ENCODE assay signal across 18 cellular contexts in genomic region chr2:60331106-60331809, GRCh38.
A peak's percentile ranks its signal among the peaks of the same experiment; 100 is the strongest.
DNase-seq lines count a peak whose midpoint lies in the region; ATAC-seq, FAIRE-seq and TF ChIP-seq lines count a peak whose summit lies in the region.
"Had no signal": no experiment of that assay in that cellular context is flagged by ENCODE, and none has a peak within 500 bp of the region (broad histone marks: within the 10 kb centered on the region; RNA-seq: fewer than 3 reads in every experiment).

No MANE protein-coding gene starts in this region.

- H3K27ac Mint-ChIP-seq in WTC11, result no peak overlapping the region
- H3K27ac Mint-ChIP-seq: activated naive CD4-positive, alpha-beta T cell treated with anti-CD3 and anti-CD28 coated beads for 36 hours; B cell had no signal

- DNase-seq in NCI-H2227 (lab: John Stamatoyannopoulos, UW; ENCODE audit: unreplicated experiment) (peak; percentile 55), bronchial epithelial cell (ENCODE audit: low read depth) (peak; percentile 71), WTC11 (ENCODE audit: low spot score) (no peak), germinal center (ENCODE audit: low spot score) (no peak), esophagus squamous epithelium (lab: John Stamatoyannopoulos, UW) (no peak)
- DNase-seq: activated CD4-positive, alpha-beta T cell treated with anti-CD3 and anti-CD28 coated beads, Interleukin-2, amount 50 U/mL, for 1 hour; activated naive CD4-positive, alpha-beta T cell treated with anti-CD3 and anti-CD28 coated beads for 36 hours; left colon; NCI-H446 treated with DMSO at 0.1 percent for 48 hours; retina; stimulated activated naive CD8-positive, alpha-beta T cell treated with anti-CD3 and anti-CD28 coated beads, Interleukin-15, Interleukin-2, amounts not matched to agents 100 U/mL and 50 U/mL, for 24 hours; trophoblast cell had no signal

- no peak overlapping the region for H3K4me3 Mint-ChIP-seq in WTC11
- H3K4me3 Mint-ChIP-seq: activated naive CD4-positive, alpha-beta T cell treated with anti-CD3 and anti-CD28 coated beads for 36 hours; B cell had no signal

- TF ChIP-seq POLR2A in esophagus squamous epithelium (IDR thresholded peaks at IDR 0.05), result no peak

- CTCF ChIA-PET in HEK293 (lab: Yijun Ruan, JAX), result interaction anchor here (1.0 kb wide), 1 partner anchor 28 kb away, joined by 3 read pairs; no protein-coding TSS in a partner anchor
- CTCF ChIA-PET in WTC11 (lab: Charles Lee), result no interaction called here

- no peaks in the 10 kb centered on the region for H4K20me1 ChIP-seq in DOHH2 (ENCODE audit: control insufficient read depth, insufficient read depth, low read depth, low read length)

- H3K27me3 ChIP-seq in DOHH2 (ENCODE audit: control insufficient read depth, low read length) (no peaks in the 10 kb centered on the region), bronchial epithelial cell (ENCODE audit: control insufficient read depth, insufficient read depth, low read length) (no peaks in the 10 kb centered on the region), esophagus squamous epithelium (no peaks in the 10 kb centered on the region)

- H3K9me2 ChIP-seq in DOHH2 (replicated peaks; ENCODE audit: control insufficient read depth, low read length), result no peaks in the 10 kb centered on the region

- peaks cover 3% of the 10 kb centered on the region; the same call in 1 of the 2 replicates for H3K36me3 Mint-ChIP-seq in WTC11

- no peaks in the 10 kb centered on the region for H3K79me2 ChIP-seq in DOHH2 (ENCODE audit: control insufficient read depth, low read length)

- peaks cover 3% of the 10 kb centered on the region for H3K9me3 Mint-ChIP-seq in WTC11

- H3K4me2 ChIP-seq in DOHH2 (ENCODE audit: low read length), result peak overlapping the region; percentile 25

- H3F3A ChIP-seq in DOHH2 (ENCODE audit: control insufficient read depth, insufficient read depth), result 0 out of 2 replicates have a peak, but pooled peaks cover 8% of the 10 kb centered on the region

- no peak overlapping the region for H3K27ac ChIP-seq in DOHH2 (ENCODE audit: low read depth, low read length)
- no peak overlapping the region for H3K27ac ChIP-seq in HEK293 (ENCODE audit: extremely low read depth, low read depth, low read length)
- no peak overlapping the region for H3K27ac ChIP-seq in esophagus squamous epithelium

- TF ChIP-seq CTCF in DOHH2 (IDR thresholded peaks at IDR 0.05; ENCODE audit: low read depth, low read length, poor library complexity, severe bottlenecking), result no peak
- TF ChIP-seq CTCF in HEK293 (tag by site-specific recombination; IDR thresholded peaks at IDR 0.05), result no peak
- no peak for TF ChIP-seq CTCF in bronchial epithelial cell (IDR thresholded peaks at IDR 0.05; ENCODE audit: insufficient read depth, low read length, severe bottlenecking)
- no peak for TF ChIP-seq CTCF in WTC11 (IDR thresholded peaks at IDR 0.05)
- TF ChIP-seq CTCF in esophagus squamous epithelium (IDR thresholded peaks at IDR 0.05), result no peak

- H3K36me3 ChIP-seq in DOHH2 (ENCODE audit: control insufficient read depth, low read length) (no peaks in the 10 kb centered on the region), HEK293 (ENCODE audit: control insufficient read depth in 2 of 2, insufficient read depth in 1 of 2, low read length in 2 of 2) (no peaks in the 10 kb centered on the region), bronchial epithelial cell (ENCODE audit: control insufficient read depth, insufficient read depth, low read length) (no peaks in the 10 kb centered on the region), esophagus squamous epithelium (no peaks in the 10 kb centered on the region)

- H3K27me3 Mint-ChIP-seq in WTC11 (ENCODE audit: low read depth), result no peaks in the 10 kb centered on the region; the same call in 1 of the 2 replicates
- H3K27me3 Mint-ChIP-seq: B cell had no signal

- peaks cover 3% of the 10 kb centered on the region; the same call in 1 of the 2 replicates for H3K4me1 Mint-ChIP-seq in WTC11

- FAIRE-seq in bronchial epithelial cell (lab: Jason Lieb, UNC), result no peak
- FAIRE-seq: colon, H54 had no signal

- H3K9me3 ChIP-seq in DOHH2 (ENCODE audit: control insufficient read depth, insufficient read depth, low read length), result no peaks in the 10 kb centered on the region
- H3K9me3 ChIP-seq in HEK293 (ENCODE audit: control insufficient read depth, insufficient read depth, low read depth, low read length), result no peaks in the 10 kb centered on the region
- no peaks in the 10 kb centered on the region for H3K9me3 ChIP-seq in esophagus squamous epithelium

- no peak for ATAC-seq in WTC11
- ATAC-seq: left colon; Panc1; stimulated activated naive CD8-positive, alpha-beta T cell treated with anti-CD3 and anti-CD28 coated beads, Interleukin-15, Interleukin-2, amounts not matched to agents 100 U/mL and 50 U/mL, for 24 hours had no signal

- POLR2A ChIA-PET in HEK293 (lab: Yijun Ruan, JAX) (interaction anchor here (0.5 kb wide), 1 partner anchor 222 kb away, joined by 8 read pairs; the partner anchor contains the start of gene BCL11A), WTC11 (lab: Charles Lee) (no interaction called here)

- intact Hi-C loops in esophagus squamous epithelium (cut with DNase I), result no loop called here

- H3K4me3 ChIP-seq in DOHH2 (ENCODE audit: low read length) (no peak overlapping the region), HEK293 (ENCODE audit: low read depth, low read length) (no peak overlapping the region), bronchial epithelial cell (ENCODE audit: low read depth, low read length) (no peak overlapping the region), esophagus squamous epithelium (no peak overlapping the region)

- 65 to 70% methylated on average over 7 of the region's 7 CpGs for WGBS in esophagus squamous epithelium, 2 donors

- H3K4me1 ChIP-seq in DOHH2 (ENCODE audit: control insufficient read depth, low read length), result peaks cover 56% of the 10 kb centered on the region
- peaks cover 3% of the 10 kb centered on the region; the same call in 1 of the 2 replicates for H3K4me1 ChIP-seq in HEK293 (ENCODE audit: control insufficient read depth, insufficient read depth, low read length)
- H3K4me1 ChIP-seq in esophagus squamous epithelium, result no peaks in the 10 kb centered on the region

TF ChIP-seq in HEK293, 187 proteins besides CTCF, POLR2A, EP300 and RAD21 (continues in another document):
- TF ChIP-seq ZNF350 (tag by site-specific recombination; IDR thresholded peaks at IDR 0.05) (no peak), KLF10 (tag by site-specific recombination; IDR thresholded peaks at IDR 0.05) (no peak), KLF16 (tag by site-specific recombination; IDR thresholded peaks at IDR 0.05) (no peak), ZNF626 (tag by site-specific recombination; IDR thresholded peaks at IDR 0.05) (no peak), ZNF292 (tag by site-specific recombination; IDR thresholded peaks at IDR 0.05; ENCODE audit: borderline replicate concordance, low read depth) (no peak), ZNF146 (tag by site-specific recombination; IDR thresholded peaks at IDR 0.05) (no peak), ZEB2 (tag by site-specific recombination; IDR thresholded peaks at IDR 0.05) (peak; percentile 79), ZNF544 (tag by site-specific recombination; IDR thresholded peaks at IDR 0.05) (no peak), ZNF48 (tag by site-specific recombination; IDR thresholded peaks at IDR 0.05) (no peak), ZBTB17 (tag by site-specific recombination; IDR thresholded peaks at IDR 0.05) (0 out of 2 replicates have a peak, but pooled peaks have one; percentile 45), PRDM6 (tag by site-specific recombination; IDR thresholded peaks at IDR 0.05) (peak; percentile 85)

TF ChIP-seq in WTC11, 78 proteins besides CTCF, POLR2A, EP300 and RAD21:
- TF ChIP-seq ELF4 (CRISPR knock-in tag; IDR thresholded peaks at IDR 0.05; ENCODE audit: low read depth) (no peak), HMGA2 (CRISPR knock-in tag; IDR thresholded peaks at IDR 0.05) (no peak)

Comparison
In these comparisons a context has a peak if more than half of its experiments do, and no peak if none do; other contexts are left out.
1. DNase-seq: peak in NCI-H2227 (single experiment) and bronchial epithelial cell (single experiment); none in WTC11 (single experiment), germinal center (single experiment) and esophagus squamous epithelium (single experiment).